In genomic region chrX:46758163-46758955, GRCh38 we compare ENCODE assay signal across 8 cellular contexts. TPM values are rescaled to one million over a fixed set of nuclear protein-coding genes. Genes with fewer than 3 reads are reported as not detected.
A peak's percentile ranks its signal among the peaks of the same experiment; 100 is the strongest.
DNase-seq lines count a peak whose midpoint lies in the region; ATAC-seq and TF ChIP-seq lines count a peak whose summit lies in the region.

No MANE protein-coding gene starts in this region.

- no peaks in the 10 kb centered on the region for H3K9me3 ChIP-seq in upper lobe of left lung

- CTCF ChIA-PET in AG04449 (lab: Yijun Ruan, JAX), result interaction anchor here (0.7 to 6.1 kb wide), 8 partner anchors 8 to 335 kb away, joined by 3 to 70 read pairs (median 4); partner anchors contain the start of gene RP2

- TF ChIP-seq CTCF in AG04449 (IDR thresholded peaks at IDR 0.05; ENCODE audit: insufficient read depth, low read length, missing control alignments) (no peak), WI38 (IDR thresholded peaks at IDR 0.05; ENCODE audit: low read depth, low read length) (no peak), upper lobe of left lung (IDR thresholded peaks at IDR 0.05) (no peak)

- 59 to 77% methylated on average over 4 to 43 of the region's 47 CpGs for WGBS in upper lobe of left lung, 2 donors

- H3K27ac Mint-ChIP-seq in effector memory CD8-positive, alpha-beta T cell, result peak overlapping the region in 1 of 2 donors; percentile 74
- H3K27ac Mint-ChIP-seq in naive B cell, result peak overlapping the region in 5 of 6 donors; percentile 89 to 96 (median 94)

- no peaks in the 10 kb centered on the region for H3K4me1 ChIP-seq in upper lobe of left lung

- TF ChIP-seq POLR2A in upper lobe of left lung (IDR thresholded peaks at IDR 0.05), result no peak

- peak overlapping the region in 2 of 4 donors; percentile 35 to 59 for H3K27ac ChIP-seq in upper lobe of left lung

- H3K4me3 ChIP-seq in AG04449 (ENCODE audit: low read depth, low read length) (peak overlapping the region; percentile 71), WI38 (ENCODE audit: low read depth, low read length) (peak overlapping the region; percentile 70), upper lobe of left lung (peak overlapping the region in 3 of 4 donors; percentile 49 to 55 (median 54))

- DNase-seq in AG04449 (ENCODE audit: low read depth, low spot score) (no peak), naive B cell (peak; percentile 16), upper lobe of left lung (peak in 1 of 2 donors; percentile 70)
- peak in 1 of 3 experiments; percentile 2 for DNase-seq in effector memory CD8-positive, alpha-beta T cell

- no peak for TF ChIP-seq EP300 in upper lobe of left lung (IDR thresholded peaks at IDR 0.05)

- POLR2A ChIA-PET in AG04449 (lab: Yijun Ruan, JAX), result interaction anchor here (0.7 kb wide), 1 partner anchor 33 kb away, joined by 3 read pairs; no protein-coding TSS in a partner anchor

- H3K4me3 Mint-ChIP-seq in effector memory CD8-positive, alpha-beta T cell, result peak overlapping the region; percentile 81 to 85
- H3K4me3 Mint-ChIP-seq in naive B cell, result peak overlapping the region; percentile 96 to 99 (median 97)

- ATAC-seq in GM19324 (IDR thresholded peaks at IDR 0.05; ENCODE audit: low FRiP score, unreplicated experiment) (peak; percentile 30), HG03432 (IDR thresholded peaks at IDR 0.05; ENCODE audit: unreplicated experiment) (peak; percentile 18), naive B cell (ENCODE audit: low read depth in 2 of 2) (peak; percentile 18 to 20), upper lobe of left lung (ENCODE audit: low FRiP score in 2 of 2) (peak in 1 of 2 donors; percentile 36), GM21786 (IDR thresholded peaks at IDR 0.05; ENCODE audit: unreplicated experiment) (no peak)
- peak; percentile 35 for ATAC-seq in effector memory CD8-positive, alpha-beta T cell (replicated peaks)

- no peaks in the 10 kb centered on the region for H3K36me3 ChIP-seq in upper lobe of left lung

- H3K4me1 Mint-ChIP-seq in effector memory CD8-positive, alpha-beta T cell (ENCODE audit: low read depth in 2 of 2), result peaks cover 8% of the 10 kb centered on the region in 2 donors
- peaks cover 22 to 50% (median 25%) of the 10 kb centered on the region in 3 donors for H3K4me1 Mint-ChIP-seq in naive B cell

- no peaks in the 10 kb centered on the region for H3K27me3 ChIP-seq in upper lobe of left lung

- H3K36me3 Mint-ChIP-seq in effector memory CD8-positive, alpha-beta T cell (ENCODE audit: insufficient read depth), result no peaks in the 10 kb centered on the region
- H3K36me3 Mint-ChIP-seq in naive B cell, result peaks cover 0 to 8% of the 10 kb centered on the region in 2 donors

- H3K9me3 Mint-ChIP-seq in effector memory CD8-positive, alpha-beta T cell, result no peaks in the 10 kb centered on the region
- peaks cover 0 to 12% (median under 1%) of the 10 kb centered on the region in 7 donors for H3K9me3 Mint-ChIP-seq in naive B cell

- H3K27me3 Mint-ChIP-seq in effector memory CD8-positive, alpha-beta T cell, result no peaks in the 10 kb centered on the region
- no peaks in the 10 kb centered on the region for H3K27me3 Mint-ChIP-seq in naive B cell

RNA-seq across cellular contexts. Expression of gene SLC9A7, which starts 0.6 kb away (rescaled TPM):
- 10 to 100 TPM; 13.5 to 60.6 (median 42.5) TPM for polyA plus RNA-seq in naive B cell (ENCODE audit: low read depth in 6 of 6)
- 1 to 10 TPM; 4.6 to 9.0 (median 6.4) TPM for total RNA-seq in upper lobe of left lung
